Comparison of ENCODE assay signal across 19 cellular contexts in the genomic region with DNA sequence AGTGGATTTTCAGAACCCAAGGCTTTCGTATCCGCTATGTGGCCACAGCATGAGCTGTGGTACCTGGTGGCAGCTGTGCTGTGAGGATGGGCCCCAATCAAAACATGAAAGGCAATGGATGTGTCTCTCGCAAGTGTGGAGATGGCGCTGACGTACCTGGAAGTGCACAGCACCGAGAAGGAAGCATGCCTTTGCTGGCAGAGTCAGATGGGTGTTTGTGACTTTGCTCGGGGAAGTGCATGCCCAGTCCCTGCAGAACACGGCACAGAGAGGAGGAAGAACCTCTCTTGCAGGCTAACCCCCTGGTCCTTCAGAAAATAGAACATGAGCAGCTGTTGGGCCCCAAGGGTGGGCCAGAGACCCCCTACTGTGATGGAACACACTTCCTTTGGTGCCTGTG.
"Had no signal": no experiment of that assay in that cellular context is flagged by ENCODE, and none has a peak within 500 bp of the region (broad histone marks: within the 10 kb centered on the region; RNA-seq: fewer than 3 reads in every experiment).

No MANE protein-coding gene starts in this region.

- H3K27me3 Mint-ChIP-seq: activated CD8-positive, alpha-beta memory T cell treated with anti-CD3 and anti-CD28 coated beads, Interleukin-2, amount 10 ng/mL, durations not matched to agents 7 days and 5 days; activated CD8-positive, alpha-beta T cell treated with anti-CD3 and anti-CD28 coated beads for 36 hours; activated naive CD8-positive, alpha-beta T cell treated with anti-CD3 and anti-CD28 coated beads, Interleukin-2, amount 50 U/mL, for 24 hours; naive thymus-derived CD4-positive, alpha-beta T cell; type B pancreatic cell had no signal

- H3K27ac Mint-ChIP-seq: activated CD8-positive, alpha-beta memory T cell treated with anti-CD3 and anti-CD28 coated beads, Interleukin-2, amount 10 ng/mL, durations not matched to agents 7 days and 5 days; activated CD8-positive, alpha-beta T cell treated with anti-CD3 and anti-CD28 coated beads for 36 hours; activated naive CD8-positive, alpha-beta T cell treated with anti-CD3 and anti-CD28 coated beads, Interleukin-2, amount 50 U/mL, for 24 hours; activated T-helper 1 cell treated with anti-CD3 and anti-CD28 coated beads, Interleukin-12 subunit alpha, Interleukin-12 subunit beta, Interleukin-2, Interleukin-4 antibody, amounts not matched to agents 30 ng/mL and 10 ng/mL and 1 ng/mL, durations not matched to agents 14 hours and 24 hours and 36 hours; naive thymus-derived CD4-positive, alpha-beta T cell; type B pancreatic cell had no signal

- H3K4me3 Mint-ChIP-seq: activated CD8-positive, alpha-beta memory T cell treated with anti-CD3 and anti-CD28 coated beads, Interleukin-2, amount 10 ng/mL, durations not matched to agents 7 days and 5 days; activated CD8-positive, alpha-beta T cell treated with anti-CD3 and anti-CD28 coated beads for 36 hours; activated naive CD8-positive, alpha-beta T cell treated with anti-CD3 and anti-CD28 coated beads, Interleukin-2, amount 50 U/mL, for 24 hours; activated T-helper 1 cell treated with anti-CD3 and anti-CD28 coated beads, Interleukin-12 subunit alpha, Interleukin-12 subunit beta, Interleukin-2, Interleukin-4 antibody, amounts not matched to agents 30 ng/mL and 10 ng/mL and 1 ng/mL, durations not matched to agents 14 hours and 24 hours and 36 hours; naive thymus-derived CD4-positive, alpha-beta T cell; neural crest cell; type B pancreatic cell had no signal

- H3K9me3 ChIP-seq: thoracic aorta, vagina had no signal

- H3K27ac ChIP-seq: thoracic aorta, vagina had no signal

- H3K27me3 ChIP-seq: vagina had no signal

- ATAC-seq: activated CD8-positive, alpha-beta memory T cell treated with anti-CD3 and anti-CD28 coated beads, Interleukin-2, amount 10 ng/mL, durations not matched to agents 7 days and 5 days; activated CD8-positive, alpha-beta T cell treated with anti-CD3 and anti-CD28 coated beads for 36 hours; activated naive CD8-positive, alpha-beta T cell treated with anti-CD3 and anti-CD28 coated beads, Interleukin-2, amount 50 U/mL, for 24 hours; naive thymus-derived CD4-positive, alpha-beta T cell had no signal

- H3K4me1 Mint-ChIP-seq: activated CD8-positive, alpha-beta memory T cell treated with anti-CD3 and anti-CD28 coated beads, Interleukin-2, amount 10 ng/mL, durations not matched to agents 7 days and 5 days; activated naive CD8-positive, alpha-beta T cell treated with anti-CD3 and anti-CD28 coated beads, Interleukin-2, amount 50 U/mL, for 24 hours; naive thymus-derived CD4-positive, alpha-beta T cell had no signal

- H3K36me3 Mint-ChIP-seq: activated CD8-positive, alpha-beta memory T cell treated with anti-CD3 and anti-CD28 coated beads, Interleukin-2, amount 10 ng/mL, durations not matched to agents 7 days and 5 days; naive thymus-derived CD4-positive, alpha-beta T cell; type B pancreatic cell had no signal

- DNase-seq: activated CD4-positive, alpha-beta T cell treated with anti-CD3 and anti-CD28 coated beads for 48 hours; activated CD4-positive, CD25-positive, alpha-beta regulatory T cell; activated CD8-positive, alpha-beta memory T cell treated with anti-CD3 and anti-CD28 coated beads, Interleukin-2, amount 10 ng/mL, durations not matched to agents 7 days and 5 days; activated CD8-positive, alpha-beta T cell treated with anti-CD3 and anti-CD28 coated beads for 36 hours; activated gamma-delta T cell; activated naive CD4-positive, alpha-beta T cell treated with anti-CD3 and anti-CD28 coated beads, Interleukin-2, amount 50 U/mL, for 16 hours; activated naive CD8-positive, alpha-beta T cell treated with anti-CD3 and anti-CD28 coated beads, Interleukin-2, amount 50 U/mL, for 24 hours; kidney; naive thymus-derived CD4-positive, alpha-beta T cell; occipital lobe; small intestine; stimulated activated CD4-positive, alpha-beta T cell treated with anti-CD3 and anti-CD28 coated beads, Interleukin-4, amount 100 ng/mL, for 1 hour; stimulated activated naive CD4-positive, alpha-beta T cell; T1000 had no signal

- H3K4me3 ChIP-seq: thoracic aorta, vagina had no signal

- H3K9me3 Mint-ChIP-seq: type B pancreatic cell had no signal

- H3K4me1 ChIP-seq: vagina had no signal

- H3K36me3 ChIP-seq: thoracic aorta, vagina had no signal
